Comparison of ENCODE assay signal across 1 cellular context in genomic region chr6:11392778-11393507, GRCh38.
TF ChIP-seq lines count a peak whose summit lies in the region.

No MANE protein-coding gene starts in this region.

TF ChIP-seq in HepG2, 621 proteins besides CTCF, POLR2A, EP300 and RAD21 (continued from another document and continues in another):
- peak; percentile 91 for TF ChIP-seq SPEN (CRISPR knock-in tag; IDR thresholded peaks at IDR 0.05; ENCODE audit: low read depth)
- TF ChIP-seq HOXA5 (CRISPR knock-in tag; IDR thresholded peaks at IDR 0.05): peak; percentile 88
- TF ChIP-seq ZNF589 (CRISPR knock-in tag; conservative IDR thresholded peaks at IDR 0.05): peak; percentile 72; the same call in 1 of the 2 replicates
- peak; percentile 37 for TF ChIP-seq CBX1 (IDR thresholded peaks at IDR 0.05; ENCODE audit: low read depth)
- TF ChIP-seq ZNF670 (CRISPR knock-in tag; IDR thresholded peaks at IDR 0.05; ENCODE audit: borderline replicate concordance): peak; percentile 77
- no peak for TF ChIP-seq PTBP1 (IDR thresholded peaks at IDR 0.05; ENCODE audit: low read depth, low read length, poor library complexity, severe bottlenecking)
- TF ChIP-seq MEIS2 (CRISPR knock-in tag; IDR thresholded peaks at IDR 0.05): peak; percentile 98
- TF ChIP-seq IRF9 (CRISPR knock-in tag; IDR thresholded peaks at IDR 0.05; ENCODE audit: borderline replicate concordance): no peak; the same call in 1 of the 2 replicates
- no peak for TF ChIP-seq TMF1 (CRISPR knock-in tag; IDR thresholded peaks at IDR 0.05; ENCODE audit: low read depth)
- peak; percentile 99 for TF ChIP-seq GATAD2A (CRISPR knock-in tag; IDR thresholded peaks at IDR 0.05)
- TF ChIP-seq ZNF781 (CRISPR knock-in tag; IDR thresholded peaks at IDR 0.05; ENCODE audit: borderline replicate concordance, not compliant biosample characterization): peak; percentile 85
- TF ChIP-seq SNAPC2 (CRISPR knock-in tag; IDR thresholded peaks at IDR 0.05): peak; percentile 50; the same call in 1 of the 2 replicates
- peak; percentile 86 for TF ChIP-seq DMAP1 (CRISPR knock-in tag; IDR thresholded peaks at IDR 0.05)
- TF ChIP-seq ZBTB40 (IDR thresholded peaks at IDR 0.05): no peak
- peak; percentile 83; the same call in 1 of the 2 replicates for TF ChIP-seq ZBTB40 (CRISPR knock-in tag; IDR thresholded peaks at IDR 0.05)
- TF ChIP-seq, protein P1, sequence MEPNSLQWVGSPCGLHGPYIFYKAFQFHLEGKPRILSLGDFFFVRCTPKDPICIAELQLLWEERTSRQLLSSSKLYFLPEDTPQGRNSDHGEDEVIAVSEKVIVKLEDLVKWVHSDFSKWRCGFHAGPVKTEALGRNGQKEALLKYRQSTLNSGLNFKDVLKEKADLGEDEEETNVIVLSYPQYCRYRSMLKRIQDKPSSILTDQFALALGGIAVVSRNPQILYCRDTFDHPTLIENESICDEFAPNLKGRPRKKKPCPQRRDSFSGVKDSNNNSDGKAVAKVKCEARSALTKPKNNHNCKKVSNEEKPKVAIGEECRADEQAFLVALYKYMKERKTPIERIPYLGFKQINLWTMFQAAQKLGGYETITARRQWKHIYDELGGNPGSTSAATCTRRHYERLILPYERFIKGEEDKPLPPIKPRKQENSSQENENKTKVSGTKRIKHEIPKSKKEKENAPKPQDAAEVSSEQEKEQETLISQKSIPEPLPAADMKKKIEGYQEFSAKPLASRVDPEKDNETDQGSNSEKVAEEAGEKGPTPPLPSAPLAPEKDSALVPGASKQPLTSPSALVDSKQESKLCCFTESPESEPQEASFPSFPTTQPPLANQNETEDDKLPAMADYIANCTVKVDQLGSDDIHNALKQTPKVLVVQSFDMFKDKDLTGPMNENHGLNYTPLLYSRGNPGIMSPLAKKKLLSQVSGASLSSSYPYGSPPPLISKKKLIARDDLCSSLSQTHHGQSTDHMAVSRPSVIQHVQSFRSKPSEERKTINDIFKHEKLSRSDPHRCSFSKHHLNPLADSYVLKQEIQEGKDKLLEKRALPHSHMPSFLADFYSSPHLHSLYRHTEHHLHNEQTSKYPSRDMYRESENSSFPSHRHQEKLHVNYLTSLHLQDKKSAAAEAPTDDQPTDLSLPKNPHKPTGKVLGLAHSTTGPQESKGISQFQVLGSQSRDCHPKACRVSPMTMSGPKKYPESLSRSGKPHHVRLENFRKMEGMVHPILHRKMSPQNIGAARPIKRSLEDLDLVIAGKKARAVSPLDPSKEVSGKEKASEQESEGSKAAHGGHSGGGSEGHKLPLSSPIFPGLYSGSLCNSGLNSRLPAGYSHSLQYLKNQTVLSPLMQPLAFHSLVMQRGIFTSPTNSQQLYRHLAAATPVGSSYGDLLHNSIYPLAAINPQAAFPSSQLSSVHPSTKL (CRISPR knock-in tag; IDR thresholded peaks at IDR 0.05): peak; percentile 100
- TF ChIP-seq, protein P2, sequence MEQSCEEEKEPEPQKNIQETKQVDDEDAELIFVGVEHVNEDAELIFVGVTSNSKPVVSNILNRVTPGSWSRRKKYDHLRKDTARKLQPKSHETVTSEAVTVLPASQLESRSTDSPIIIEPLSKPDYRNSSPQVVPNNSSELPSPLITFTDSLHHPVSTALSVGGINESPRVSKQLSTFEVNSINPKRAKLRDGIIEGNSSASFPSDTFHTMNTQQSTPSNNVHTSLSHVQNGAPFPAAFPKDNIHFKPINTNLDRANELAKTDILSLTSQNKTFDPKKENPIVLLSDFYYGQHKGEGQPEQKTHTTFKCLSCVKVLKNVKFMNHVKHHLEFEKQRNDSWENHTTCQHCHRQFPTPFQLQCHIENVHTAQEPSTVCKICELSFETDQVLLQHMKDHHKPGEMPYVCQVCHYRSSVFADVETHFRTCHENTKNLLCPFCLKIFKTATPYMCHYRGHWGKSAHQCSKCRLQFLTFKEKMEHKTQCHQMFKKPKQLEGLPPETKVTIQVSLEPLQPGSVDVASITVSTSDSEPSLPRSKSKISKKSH (CRISPR knock-in tag; IDR thresholded peaks at IDR 0.05; ENCODE audit: borderline replicate concordance): no peak
- no peak for TF ChIP-seq ZNF17 (CRISPR knock-in tag; IDR thresholded peaks at IDR 0.05)
- no peak for TF ChIP-seq SRSF4 (IDR thresholded peaks at IDR 0.05; ENCODE audit: low read depth, low read length, poor library complexity, severe bottlenecking)
- TF ChIP-seq MTERF4 (CRISPR knock-in tag; IDR thresholded peaks at IDR 0.05): no peak
- TF ChIP-seq ATAD3A (CRISPR knock-in tag; IDR thresholded peaks at IDR 0.05): no peak
- TF ChIP-seq TGIF2 (CRISPR knock-in tag; IDR thresholded peaks at IDR 0.05): peak; percentile 99
- peak; percentile 70; the same call in 1 of the 2 replicates for TF ChIP-seq RFXANK (CRISPR knock-in tag; IDR thresholded peaks at IDR 0.05)
- TF ChIP-seq PRPF4 (IDR thresholded peaks at IDR 0.05; ENCODE audit: low read depth, low read length, poor library complexity, severe bottlenecking): peak; percentile 9
- TF ChIP-seq, protein P3, sequence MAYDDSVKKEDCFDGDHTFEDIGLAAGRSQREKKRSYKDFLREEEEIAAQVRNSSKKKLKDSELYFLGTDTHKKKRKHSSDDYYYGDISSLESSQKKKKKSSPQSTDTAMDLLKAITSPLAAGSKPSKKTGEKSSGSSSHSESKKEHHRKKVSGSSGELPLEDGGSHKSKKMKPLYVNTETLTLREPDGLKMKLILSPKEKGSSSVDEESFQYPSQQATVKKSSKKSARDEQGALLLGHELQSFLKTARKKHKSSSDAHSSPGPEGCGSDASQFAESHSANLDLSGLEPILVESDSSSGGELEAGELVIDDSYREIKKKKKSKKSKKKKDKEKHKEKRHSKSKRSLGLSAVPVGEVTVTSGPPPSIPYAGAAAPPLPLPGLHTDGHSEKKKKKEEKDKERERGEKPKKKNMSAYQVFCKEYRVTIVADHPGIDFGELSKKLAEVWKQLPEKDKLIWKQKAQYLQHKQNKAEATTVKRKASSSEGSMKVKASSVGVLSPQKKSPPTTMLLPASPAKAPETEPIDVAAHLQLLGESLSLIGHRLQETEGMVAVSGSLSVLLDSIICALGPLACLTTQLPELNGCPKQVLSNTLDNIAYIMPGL (CRISPR knock-in tag; IDR thresholded peaks at IDR 0.05; ENCODE audit: borderline replicate concordance in 1 of 2, low read depth in 1 of 2): peak; percentile 72 to 86
- TF ChIP-seq PRDM4 (CRISPR knock-in tag; IDR thresholded peaks at IDR 0.05; ENCODE audit: borderline replicate concordance): no peak; the same call in 1 of the 2 replicates
- no peak for TF ChIP-seq CENPBD1 (CRISPR knock-in tag; IDR thresholded peaks at IDR 0.05; ENCODE audit: borderline replicate concordance, low read depth)
- no peak for TF ChIP-seq NFRKB (IDR thresholded peaks at IDR 0.05)
- TF ChIP-seq ZNF260 (CRISPR knock-in tag; IDR thresholded peaks at IDR 0.05; ENCODE audit: borderline replicate concordance, low read depth): no peak
- peak; percentile 88; the same call in 1 of the 2 replicates for TF ChIP-seq ZNF605 (CRISPR knock-in tag; IDR thresholded peaks at IDR 0.05)
- TF ChIP-seq KAT7 (CRISPR knock-in tag; IDR thresholded peaks at IDR 0.05; ENCODE audit: borderline replicate concordance): peak; percentile 53; the same call in 1 of the 2 replicates
- TF ChIP-seq RBAK (CRISPR knock-in tag; IDR thresholded peaks at IDR 0.05): peak; percentile 37; the same call in 1 of the 2 replicates
- peak; percentile 96; the same call in 1 of the 2 replicates for TF ChIP-seq ZBTB20 (CRISPR knock-in tag; IDR thresholded peaks at IDR 0.05; ENCODE audit: borderline replicate concordance, low read depth)
- peak; percentile 85; the same call in 1 of the 2 replicates for TF ChIP-seq BORCS8-MEF2B (CRISPR knock-in tag; IDR thresholded peaks at IDR 0.05)
- TF ChIP-seq ZNF468 (CRISPR knock-in tag; IDR thresholded peaks at IDR 0.05): no peak
- peak; percentile 80; the same call in 1 of the 2 replicates for TF ChIP-seq ZNF547 (CRISPR knock-in tag; IDR thresholded peaks at IDR 0.05)
- TF ChIP-seq MYNN (CRISPR knock-in tag; IDR thresholded peaks at IDR 0.05; ENCODE audit: low read depth): no peak
- TF ChIP-seq ZNF703 (CRISPR knock-in tag; IDR thresholded peaks at IDR 0.05; ENCODE audit: borderline replicate concordance): 0 out of 2 replicates have a peak, but pooled peaks have one; percentile 67
- peak; percentile 93; the same call in 1 of the 2 replicates for TF ChIP-seq ZNF766 (CRISPR knock-in tag; IDR thresholded peaks at IDR 0.05; ENCODE audit: borderline replicate concordance)
- TF ChIP-seq SUZ12 (IDR thresholded peaks at IDR 0.05; ENCODE audit: low read depth, low read length): no peak
